Comparison of ENCODE assay signal across 14 cellular contexts in genomic region chr7:80335473-80336232, GRCh38.
DNase-seq lines count a peak whose midpoint lies in the region; ATAC-seq and TF ChIP-seq lines count a peak whose summit lies in the region.
"Had no signal": no experiment of that assay in that cellular context is flagged by ENCODE, and none has a peak within 500 bp of the region (broad histone marks: within the 10 kb centered on the region; RNA-seq: fewer than 3 reads in every experiment).

No MANE protein-coding gene starts in this region.

- H3K4me1 ChIP-seq in osteoblast (ENCODE audit: insufficient read depth, low read length) (no peaks in the 10 kb centered on the region), upper lobe of left lung (no peaks in the 10 kb centered on the region)
- H3K4me1 ChIP-seq: body of pancreas had no signal

- ATAC-seq in upper lobe of left lung (ENCODE audit: low FRiP score in 2 of 2) (no peak), HG03457 (IDR thresholded peaks at IDR 0.05; ENCODE audit: unreplicated experiment) (no peak)
- ATAC-seq: body of pancreas had no signal

- H3K27me3 ChIP-seq in osteoblast (ENCODE audit: insufficient read depth, low read length) (no peaks in the 10 kb centered on the region), upper lobe of left lung (no peaks in the 10 kb centered on the region)
- H3K27me3 ChIP-seq: body of pancreas, tibial nerve had no signal

- H3K4me1 Mint-ChIP-seq in immature natural killer cell = no peaks in the 10 kb centered on the region

- H3K36me3 ChIP-seq in osteoblast (ENCODE audit: insufficient read depth, low read length) (no peaks in the 10 kb centered on the region), upper lobe of left lung (no peaks in the 10 kb centered on the region)
- H3K36me3 ChIP-seq: tibial nerve had no signal

- no peaks in the 10 kb centered on the region for H3K79me2 ChIP-seq in osteoblast (ENCODE audit: insufficient read depth, low read length)

- H3K27ac ChIP-seq in osteoblast (ENCODE audit: low read depth, low read length) = no peak overlapping the region
- no peak overlapping the region for H3K27ac ChIP-seq in upper lobe of left lung
- H3K27ac ChIP-seq: body of pancreas had no signal

- TF ChIP-seq CTCF in osteoblast (IDR thresholded peaks at IDR 0.05; ENCODE audit: extremely low read depth, low read depth, low read length) (no peak), upper lobe of left lung (IDR thresholded peaks at IDR 0.05) (no peak)

- DNase-seq in DMS53 (lab: John Stamatoyannopoulos, UW) (peak; percentile 95), NCI-H345 treated with DMSO at 0.1 percent for 48 hours (lab: John Stamatoyannopoulos, UW; ENCODE audit: unreplicated experiment) (peak; percentile 60), ecto neural progenitor cell (ENCODE audit: low spot score) (peak; percentile 50), osteoblast (ENCODE audit: insufficient read length, low spot score, missing footprints) (no peak), COLO829 (ENCODE audit: low spot score) (no peak), upper lobe of left lung (no peak), immature natural killer cell (no peak)
- DNase-seq: DMS 273 treated with DMSO at 0.1 percent for 48 hours; foreskin fibroblast; NCI-H187; stimulated activated CD4-positive, alpha-beta T cell treated with anti-CD3 and anti-CD28 coated beads, Interleukin-2, amount 100 ng/mL, for 24 hours had no signal

- no peak overlapping the region for H3K4me2 ChIP-seq in osteoblast (ENCODE audit: insufficient read depth, low read length)

- H3K36me3 Mint-ChIP-seq in immature natural killer cell = no peaks in the 10 kb centered on the region

- H3K9me3 ChIP-seq in osteoblast (ENCODE audit: low read depth, low read length) = no peaks in the 10 kb centered on the region
- no peaks in the 10 kb centered on the region for H3K9me3 ChIP-seq in upper lobe of left lung
- H3K9me3 ChIP-seq: body of pancreas, tibial nerve had no signal

- H3K4me3 ChIP-seq in osteoblast (ENCODE audit: insufficient read depth, low read length) = no peak overlapping the region
- H3K4me3 ChIP-seq in upper lobe of left lung = no peak overlapping the region
- H3K4me3 ChIP-seq: body of pancreas, tibial nerve had no signal

- peaks cover 0 to 1% (median 0%) of the 10 kb centered on the region in 3 donors for H3K27me3 Mint-ChIP-seq in immature natural killer cell (ENCODE audit: low read depth in 3 of 3)

- peaks cover 0 to 12% (median 6%) of the 10 kb centered on the region in 6 donors for H3K9me3 Mint-ChIP-seq in immature natural killer cell

- 26 to 33% methylated on average over 8 of the region's 8 CpGs for WGBS in upper lobe of left lung, 2 donors

- no peaks in the 10 kb centered on the region for H4K20me1 ChIP-seq in osteoblast (ENCODE audit: insufficient read depth, low read length)

- peak overlapping the region; percentile 17 for H2AFZ ChIP-seq in osteoblast (ENCODE audit: low read length)

- no peak for TF ChIP-seq POLR2A in upper lobe of left lung (IDR thresholded peaks at IDR 0.05)

- no peak for TF ChIP-seq EP300 in upper lobe of left lung (IDR thresholded peaks at IDR 0.05)

- no peak overlapping the region for H3K27ac Mint-ChIP-seq in immature natural killer cell

- H3K4me3 Mint-ChIP-seq in immature natural killer cell = no peak overlapping the region

Comparison
In these comparisons a context has a peak if more than half of its experiments do, and no peak if none do; other contexts are left out.
1. DNase-seq: peak in DMS53 (single experiment), NCI-H345 treated with DMSO at 0.1 percent for 48 hours (single experiment) and ecto neural progenitor cell (single experiment); none in osteoblast (single experiment), COLO829 (single experiment), upper lobe of left lung (0 of 2) and immature natural killer cell (0 of 3).